ENCODE assay signal across 1 cellular context in genomic region chr7:84614821-84615506, GRCh38.
TF ChIP-seq lines count a peak whose summit lies in the region.

No MANE protein-coding gene starts in this region.

TF ChIP-seq in HCT116, 20 proteins besides CTCF, POLR2A, EP300 and RAD21 (continued from another document):
- TF ChIP-seq SRF (IDR thresholded peaks at IDR 0.05; ENCODE audit: low read depth) (no peak), ELF1 (IDR thresholded peaks at IDR 0.05; ENCODE audit: borderline replicate concordance, low read depth) (no peak), ATF3 (IDR thresholded peaks at IDR 0.05) (no peak), EZH2 (IDR thresholded peaks at IDR 0.05) (no peak), FOSL1 (IDR thresholded peaks at IDR 0.05; ENCODE audit: low read depth) (no peak)
TF ChIP-seq in HCT116: peak in this region for 0.
